Comparison of ENCODE assay signal across 16 cellular contexts in genomic region chr2:226671177-226671676, GRCh38.
DNase-seq lines count a peak whose midpoint lies in the region; ATAC-seq, FAIRE-seq and TF ChIP-seq lines count a peak whose summit lies in the region.
"Had no signal": no experiment of that assay in that cellular context is flagged by ENCODE, and none has a peak within 500 bp of the region (broad histone marks: within the 10 kb centered on the region; RNA-seq: fewer than 3 reads in every experiment).

No MANE protein-coding gene starts in this region.

- H3K9ac ChIP-seq in HepG2 (ENCODE audit: insufficient read depth, low read depth, low read length), result no peak overlapping the region

- intact Hi-C loops in Right ventricle myocardium inferior (cut with DNase I) (no loop called here), cardiac septum (cut with DNase I) (no loop called here), HepG2 (cut with micrococcal nuclease; ENCODE audit: unreplicated experiment) (no loop called here)

- FAIRE-seq in HepG2 (lab: Jason Lieb, UNC), result no peak
- FAIRE-seq: GM12891 had no signal

- DNase-seq in Right ventricle myocardium inferior (ENCODE audit: missing footprints) (no peak), cardiac septum (ENCODE audit: low spot score) (no peak), epithelial cell of prostate (ENCODE audit: low read depth, low spot score) (no peak), HepG2 (ENCODE audit: low spot score) (no peak), HUDEP-2 (lab: John Stamatoyannopoulos, UW; ENCODE audit: unreplicated experiment in 76 of 76) (no peak)
- DNase-seq in activated CD4-positive, alpha-beta T cell treated with anti-CD3 and anti-CD28 coated beads, Interleukin-2, amount 50 U/mL, for 4 hours, result no peak
- DNase-seq: activated CD8-positive, alpha-beta memory T cell treated with anti-CD3 and anti-CD28 coated beads, Interleukin-2, amount 50 U/mL, for 48 hours; effector CD8-positive, alpha-beta T cell; NCI-H187 treated with DMSO at 0.1 percent for 48 hours; NCI-H524 treated with DMSO at 0.1 percent for 48 hours; T-helper 17 cell had no signal

- no peaks in the 10 kb centered on the region for H3K9me3 ChIP-seq in HepG2 (ENCODE audit: low read length)
- H3K9me3 ChIP-seq: gastroesophageal sphincter had no signal

- ATAC-seq in Right ventricle myocardium inferior, result peak; percentile 54
- ATAC-seq in HepG2, result no peak
- no peak for ATAC-seq in GM21786 (IDR thresholded peaks at IDR 0.05; ENCODE audit: unreplicated experiment)
- no peak for ATAC-seq in HG03196 (IDR thresholded peaks at IDR 0.05; ENCODE audit: unreplicated experiment)
- ATAC-seq: gastroesophageal sphincter, T-helper 17 cell had no signal

- H3K4me1 ChIP-seq in HepG2 (ENCODE audit: insufficient read depth, low read length), result peaks cover 22% of the 10 kb centered on the region

- no peaks in the 10 kb centered on the region for H3K79me2 ChIP-seq in HepG2 (ENCODE audit: insufficient read depth, low read length)

- POLR2A ChIA-PET in HepG2 (lab: Yijun Ruan, JAX), result no interaction called here

- no peak overlapping the region for H2AFZ ChIP-seq in HepG2 (ENCODE audit: low read length)

- H3K27ac ChIP-seq in epithelial cell of prostate (peak overlapping the region; percentile 47), HepG2 (ENCODE audit: extremely low read length, insufficient read depth, low read length) (no peak overlapping the region)
- H3K27ac ChIP-seq: cardiac muscle cell, gastroesophageal sphincter had no signal

- H3K36me3 ChIP-seq in HepG2 (replicated peaks in 1 of 2; ENCODE audit: control insufficient read depth in 1 of 2, insufficient read depth in 2 of 2, low read length in 2 of 2), result no peaks in the 10 kb centered on the region
- H3K36me3 ChIP-seq: cardiac muscle cell, gastroesophageal sphincter had no signal

- WGBS in HepG2 (ENCODE audit: low lambda C conversion rate), result 92% methylated on average over 4 of the region's 4 CpGs

- TF ChIP-seq POLR2A in HepG2 (IDR thresholded peaks at IDR 0.05; ENCODE audit: insufficient read depth in 1 of 2, low read depth in 2 of 2, low read length in 2 of 2), result no peak

- no peak for TF ChIP-seq EP300 in HepG2 (IDR thresholded peaks at IDR 0.05; ENCODE audit: low read depth in 2 of 2, low read length in 2 of 2)
- no peak for TF ChIP-seq EP300 in HepG2 (CRISPR knock-in tag; IDR thresholded peaks at IDR 0.05; ENCODE audit: borderline replicate concordance)

- H3K4me3 ChIP-seq in HepG2 (replicated peaks in 1 of 3; ENCODE audit: insufficient read depth in 1 of 3, low read depth in 2 of 3, low read length in 3 of 3), result no peak overlapping the region
- H3K4me3 ChIP-seq: cardiac muscle cell, gastroesophageal sphincter had no signal

- H4K20me1 ChIP-seq in HepG2 (ENCODE audit: insufficient read depth, low read length), result no peaks in the 10 kb centered on the region

- CTCF ChIA-PET in HepG2 (lab: Yijun Ruan, JAX; ENCODE audit: low intra/inter-chr PET ratio, low total read pairs), result no interaction called here

- BruUV-seq in HepG2 (replicated peaks; lab: Mats Ljungman, UMichigan), result no TSS peak

- no peaks in the 10 kb centered on the region for H3K27me3 ChIP-seq in HepG2 (ENCODE audit: control insufficient read depth in 1 of 2, insufficient read depth in 2 of 2, low read length in 2 of 2)
- H3K27me3 ChIP-seq: cardiac muscle cell, gastroesophageal sphincter had no signal

- TF ChIP-seq RAD21 in HepG2 (CRISPR knock-in tag; IDR thresholded peaks at IDR 0.05), result no peak

- no peak for TF ChIP-seq CTCF in HepG2 (CRISPR knock-in tag; IDR thresholded peaks at IDR 0.05)

- H3K4me2 ChIP-seq in HepG2 (ENCODE audit: low read depth, low read length), result no peak overlapping the region

- in situ Hi-C loops in HepG2 (cut with HindIII; ENCODE audit: extremely low pct_ligation_motif_present, low pct_unique_long_range_greater_than_20kb), result no loop called here

TF ChIP-seq in HepG2, 621 proteins besides CTCF, POLR2A, EP300 and RAD21:
- TF ChIP-seq GABPA (IDR thresholded peaks at IDR 0.05; ENCODE audit: low read depth, low read length) (no peak), GABPA (CRISPR knock-in tag; IDR thresholded peaks at IDR 0.05; ENCODE audit: low read depth) (peak; percentile 35; the same call in 1 of the 2 replicates), CEBPB (IDR thresholded peaks at IDR 0.05; ENCODE audit: borderline replicate concordance, low read depth, low read length) (peak; percentile 61; the same call in 1 of the 2 replicates), ZNF451 (CRISPR knock-in tag; IDR thresholded peaks at IDR 0.05) (no peak)
